In genomic region chr13:91544723-91545122, GRCh38 we compare ENCODE assay signal across 19 cellular contexts.
A peak's percentile ranks its signal among the peaks of the same experiment; 100 is the strongest.
DNase-seq lines count a peak whose midpoint lies in the region; ATAC-seq, FAIRE-seq and TF ChIP-seq lines count a peak whose summit lies in the region.
"Had no signal": no experiment of that assay in that cellular context is flagged by ENCODE, and none has a peak within 500 bp of the region (broad histone marks: within the 10 kb centered on the region; RNA-seq: fewer than 3 reads in every experiment).

No MANE protein-coding gene starts in this region.

- in situ Hi-C loops in GM12878 (cut with MboI), result no loop called here

- no peaks in the 10 kb centered on the region for H3K27me3 Mint-ChIP-seq in activated CD4-positive, alpha-beta memory T cell treated with anti-CD3 and anti-CD28 coated beads for 36 hours

- no peak overlapping the region for H2AFZ ChIP-seq in GM12878 (ENCODE audit: control insufficient read depth, low read depth, low read length)

- POLR2A ChIA-PET in GM12878 (lab: Charles Lee), result no interaction called here
- POLR2A ChIA-PET in activated CD4-positive, alpha-beta memory T cell treated with anti-CD3 and anti-CD28 coated beads for 36 hours (lab: Charles Lee), result no interaction called here

- H3K9me3 ChIP-seq in GM12878 (replicated peaks; ENCODE audit: control insufficient read depth, insufficient read depth, low read length), result no peaks in the 10 kb centered on the region
- H3K9me3 ChIP-seq: colonic mucosa, HAP-1 had no signal

- no peak overlapping the region for H3K27ac Mint-ChIP-seq in activated CD4-positive, alpha-beta memory T cell treated with anti-CD3 and anti-CD28 coated beads for 36 hours

- no peaks in the 10 kb centered on the region for H3K36me3 Mint-ChIP-seq in activated CD4-positive, alpha-beta memory T cell treated with anti-CD3 and anti-CD28 coated beads for 36 hours

- no peak for TF ChIP-seq EP300 in GM12878 (IDR thresholded peaks at IDR 0.05; ENCODE audit: borderline replicate concordance in 1 of 2, control insufficient read depth in 1 of 2, low read depth in 2 of 2, low read length in 2 of 2)

- FAIRE-seq in GM12878 (lab: Jason Lieb, UNC), result peak; percentile 54
- FAIRE-seq: HTR-8/SVneo, keratinocyte had no signal

- H4K20me1 ChIP-seq in GM12878 (ENCODE audit: control insufficient read depth, insufficient read depth), result no peaks in the 10 kb centered on the region

- no peaks in the 10 kb centered on the region for H3K27me3 ChIP-seq in GM12878 (replicated peaks in 1 of 2; ENCODE audit: control insufficient read depth in 2 of 2, insufficient read depth in 2 of 2, low read length in 1 of 2)
- H3K27me3 ChIP-seq: colonic mucosa, suprapubic skin had no signal

- H3K27ac ChIP-seq in GM12878 (ENCODE audit: control insufficient read depth, insufficient read depth), result no peak overlapping the region
- H3K27ac ChIP-seq: colonic mucosa, epithelial cell of prostate, RWPE1, suprapubic skin had no signal

- DNase-seq in ELF-1 (ENCODE audit: low read depth, low spot score) (peak; percentile 3), NCI-H69 (lab: John Stamatoyannopoulos, UW) (peak; percentile 3), GM12878 (ENCODE audit: low read depth, low spot score) (no peak), medulla oblongata (ENCODE audit: extremely low spot score) (peak; percentile 23)
- no peak for DNase-seq in activated CD4-positive, alpha-beta memory T cell treated with anti-CD3 and anti-CD28 coated beads for 36 hours
- no peak for DNase-seq in stimulated activated CD8-positive, alpha-beta memory T cell treated with anti-CD3 and anti-CD28 coated beads, Interleukin-4, amount 100 ng/mL, for 48 hours
- DNase-seq: activated CD4-positive, CD25-positive, alpha-beta regulatory T cell treated with anti-CD3 and anti-CD28 coated beads, Interleukin-2, amount 50 U/mL, for 72 hours; activated naive CD4-positive, alpha-beta T cell; colonic mucosa; NCI-H2081; stimulated activated CD4-positive, alpha-beta T cell treated with anti-CD3 and anti-CD28 coated beads, Interleukin-4, amount 100 ng/mL, for 1 hour had no signal

- SMC1A ChIA-PET in GM12878 (lab: Charles Lee; ENCODE audit: uncharacterized antibody, unreplicated experiment), result interaction anchor here (0.9 kb wide), 1 partner anchor 11 kb away, joined by 3 read pairs; no protein-coding TSS in a partner anchor

- no peaks in the 10 kb centered on the region for H3K4me1 ChIP-seq in GM12878 (ENCODE audit: control insufficient read depth, insufficient read depth, low read length)
- H3K4me1 ChIP-seq: colonic mucosa, HAP-1, suprapubic skin had no signal

- BruUV-seq in GM12878 (replicated peaks; lab: Mats Ljungman, UMichigan), result no TSS peak

- RAD21 ChIA-PET in GM12878 (lab: Charles Lee; ENCODE audit: unreplicated experiment), result no interaction called here

- H3K4me2 ChIP-seq in GM12878 (ENCODE audit: control insufficient read depth, insufficient read depth), result no peak overlapping the region

- H3K9me3 Mint-ChIP-seq in activated CD4-positive, alpha-beta memory T cell treated with anti-CD3 and anti-CD28 coated beads for 36 hours, result peaks cover 5% of the 10 kb centered on the region

- no peak for TF ChIP-seq CTCF in GM12878 (IDR thresholded peaks at IDR 0.05 in 2 of 3, conservative IDR thresholded peaks at IDR 0.05 in 1 of 3; ENCODE audit: control insufficient read depth in 2 of 3, extremely low read depth in 1 of 3, insufficient read depth in 1 of 3, low read depth in 3 of 3, low read length in 3 of 3)

- no peak; the same call in 1 of the 3 replicates for ATAC-seq in GM12878
- ATAC-seq in HG02763 (IDR thresholded peaks at IDR 0.05; ENCODE audit: unreplicated experiment), result no peak
- ATAC-seq in GM21737 (IDR thresholded peaks at IDR 0.05; ENCODE audit: unreplicated experiment), result no peak

- 23% methylated on average over 3 of the region's 3 CpGs for WGBS in GM12878 (ENCODE audit: insufficient coverage, insufficient replicate concordance, low lambda C conversion rate, missing lambda C conversion rate)

- TF ChIP-seq RAD21 in GM12878 (IDR thresholded peaks at IDR 0.05; ENCODE audit: insufficient read depth, low read depth, low read length), result no peak

- no peak for TF ChIP-seq POLR2A in GM12878 (IDR thresholded peaks at IDR 0.05; ENCODE audit: low read depth, low read length)

- no peaks in the 10 kb centered on the region for H3K36me3 ChIP-seq in GM12878 (ENCODE audit: control insufficient read depth in 2 of 2, insufficient read depth in 2 of 2, low read length in 1 of 2)
- H3K36me3 ChIP-seq: colonic mucosa, HAP-1, suprapubic skin had no signal

- H3K9ac ChIP-seq in GM12878 (ENCODE audit: control insufficient read depth, insufficient read depth, low read length), result no peak overlapping the region

- no peaks in the 10 kb centered on the region for H3K4me1 Mint-ChIP-seq in activated CD4-positive, alpha-beta memory T cell treated with anti-CD3 and anti-CD28 coated beads for 36 hours (ENCODE audit: low read depth)

- CTCF ChIA-PET in GM12878 (lab: Yijun Ruan, JAX), result no interaction called here
- CTCF ChIA-PET in activated CD4-positive, alpha-beta memory T cell treated with anti-CD3 and anti-CD28 coated beads for 36 hours (lab: Charles Lee), result no interaction called here

- H3K79me2 ChIP-seq in GM12878 (ENCODE audit: control insufficient read depth, insufficient read depth, low read length), result no peaks in the 10 kb centered on the region

- intact Hi-C loops in GM12878 (cut with micrococcal nuclease; ENCODE audit: unreplicated experiment), result no loop called here
- intact Hi-C loops in activated CD4-positive, alpha-beta memory T cell treated with anti-CD3 and anti-CD28 coated beads for 36 hours (cut with micrococcal nuclease), result no loop called here

- H3K4me3 Mint-ChIP-seq in activated CD4-positive, alpha-beta memory T cell treated with anti-CD3 and anti-CD28 coated beads for 36 hours, result no peak overlapping the region

- H3K4me3 ChIP-seq in GM12878, result no peak overlapping the region
- H3K4me3 ChIP-seq: colonic mucosa, HAP-1, suprapubic skin had no signal

TF ChIP-seq in GM12878, 131 proteins besides CTCF, POLR2A, EP300 and RAD21:
- TF ChIP-seq ZNF384 (IDR thresholded peaks at IDR 0.05; ENCODE audit: borderline replicate concordance, low read depth, low read length), result no peak
- TF ChIP-seq ATF2 (IDR thresholded peaks at IDR 0.05; ENCODE audit: low read length), result no peak
- TF ChIP-seq ATF7 (IDR thresholded peaks at IDR 0.05; ENCODE audit: low read depth), result no peak
- TF ChIP-seq ETV6 (conservative IDR thresholded peaks at IDR 0.05 in 1 of 2, IDR thresholded peaks at IDR 0.05 in 1 of 2; ENCODE audit: borderline replicate concordance in 1 of 2, low read depth in 1 of 2), result no peak

Comparison
In these comparisons a context has a peak if more than half of its experiments do, and no peak if none do; other contexts are left out.
1. DNase-seq: peak in ELF-1 (single experiment), NCI-H69 (single experiment) and medulla oblongata (single experiment); none in GM12878 (single experiment), activated CD4-positive, alpha-beta memory T cell treated with anti-CD3 and anti-CD28 coated beads for 36 hours (single experiment) and stimulated activated CD8-positive, alpha-beta memory T cell treated with anti-CD3 and anti-CD28 coated beads, Interleukin-4, amount 100 ng/mL, for 48 hours (single experiment).